In the genomic region with DNA sequence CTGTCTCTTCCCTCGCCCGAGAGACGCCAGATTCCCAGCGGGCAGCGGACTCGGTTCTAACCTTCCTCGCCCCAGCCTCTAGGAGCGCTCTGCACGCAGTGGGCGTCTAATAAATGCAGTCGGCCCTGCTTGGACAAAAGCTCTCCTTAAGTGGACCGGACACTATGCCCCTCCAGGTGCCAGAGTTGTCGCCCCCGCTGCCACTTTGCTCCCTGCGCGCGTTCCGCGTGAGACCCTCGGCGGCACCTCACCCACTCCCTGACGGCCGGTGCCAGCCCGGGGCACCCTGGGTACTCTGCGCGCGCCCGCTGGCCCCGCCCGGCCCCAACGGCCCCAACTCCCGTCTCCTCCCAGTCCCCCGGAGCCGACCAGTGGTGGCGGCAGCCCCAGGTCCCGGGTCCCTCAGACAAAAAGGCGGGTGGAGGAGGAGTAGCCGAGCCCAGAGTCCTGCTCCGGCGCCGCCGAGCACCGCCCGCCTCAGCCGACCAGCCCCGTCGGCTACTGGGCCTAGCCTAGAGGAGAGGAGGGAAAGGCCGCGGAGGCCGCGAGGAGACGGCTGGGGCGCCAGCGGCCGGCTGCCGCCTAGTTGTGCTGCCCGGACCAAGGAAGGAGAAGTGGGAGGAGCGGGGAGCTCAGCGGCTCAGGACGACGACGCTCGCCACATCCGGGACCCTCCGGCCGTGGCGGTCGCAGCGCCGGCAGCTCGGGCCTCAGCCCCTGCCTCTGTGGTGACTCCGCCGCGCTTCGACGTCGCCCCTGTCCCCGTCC, we compare ENCODE assay signal across 8 cellular contexts.
A peak's percentile ranks its signal among the peaks of the same experiment; 100 is the strongest.
DNase-seq lines count a peak whose midpoint lies in the region; ATAC-seq, FAIRE-seq and TF ChIP-seq lines count a peak whose summit lies in the region.

No MANE protein-coding gene starts in this region.

- no peak for TF ChIP-seq POLR2A in endothelial cell of umbilical vein (IDR thresholded peaks at IDR 0.05; ENCODE audit: low read depth, low read length)

- peak overlapping the region; percentile 94 for H3K4me3 Mint-ChIP-seq in mesothelial cell of epicardium

- H3K9me3 ChIP-seq in endothelial cell of umbilical vein (replicated peaks; ENCODE audit: control insufficient read depth, insufficient read depth, low read length) = no peaks in the 10 kb centered on the region

- peak overlapping the region; percentile 91 for H3K27ac Mint-ChIP-seq in mesothelial cell of epicardium

- H3K27me3 Mint-ChIP-seq in mesothelial cell of epicardium (ENCODE audit: low read depth) = no peaks in the 10 kb centered on the region

- peaks cover 20% of the 10 kb centered on the region for H3K4me1 Mint-ChIP-seq in mesothelial cell of epicardium

- ATAC-seq in GM19397 (IDR thresholded peaks at IDR 0.05; ENCODE audit: unreplicated experiment) (peak; percentile 89), HG03521 (IDR thresholded peaks at IDR 0.05; ENCODE audit: unreplicated experiment) (peak; percentile 75)

- H3K27ac ChIP-seq in endothelial cell of umbilical vein (ENCODE audit: insufficient read depth, low read depth, low read length) = peak overlapping the region; percentile 50

- peaks cover 7% of the 10 kb centered on the region for H3K4me1 ChIP-seq in endothelial cell of umbilical vein (ENCODE audit: control insufficient read depth, extremely low read depth, insufficient read depth, low read length)

- H3K4me2 ChIP-seq in endothelial cell of umbilical vein (ENCODE audit: insufficient read depth, low read length) = peak overlapping the region; percentile 60

- H3K36me3 Mint-ChIP-seq in mesothelial cell of epicardium = peaks cover 4% of the 10 kb centered on the region

- peak overlapping the region; percentile 40 to 99 (median 71) for H3K4me3 ChIP-seq in endothelial cell of umbilical vein (replicated peaks in 1 of 3; ENCODE audit: insufficient read depth in 1 of 3, low read depth in 1 of 3, low read length in 3 of 3)

- no peaks in the 10 kb centered on the region for H3K27me3 ChIP-seq in endothelial cell of umbilical vein (ENCODE audit: control insufficient read depth in 2 of 2, insufficient read depth in 2 of 2, low read length in 2 of 2)

- no peaks in the 10 kb centered on the region for H4K20me1 ChIP-seq in endothelial cell of umbilical vein (replicated peaks; ENCODE audit: control insufficient read depth, extremely low read depth, insufficient read depth, low read length)

- CTCF ChIA-PET in endothelial cell of umbilical vein (lab: Charles Lee) = interaction anchor here (0.5 to 1.8 kb wide), 11 partner anchors 41 to 332 kb away, joined by 3 to 11 read pairs (median 4); a partner anchor contains a TSS

- DNase-seq in COLO829 (ENCODE audit: low spot score) (peak; percentile 76), NOMO-1 (lab: John Stamatoyannopoulos, UW; ENCODE audit: unreplicated experiment in 2 of 2) (peak; percentile 82 to 89), endothelial cell of umbilical vein (ENCODE audit: low read depth, low spot score) (peak; percentile 85), mesothelial cell of epicardium (ENCODE audit: low spot score in 2 of 2, unreplicated experiment in 2 of 2) (peak; percentile 53 to 78)
- DNase-seq in activated CD8-positive, alpha-beta memory T cell treated with anti-CD3 and anti-CD28 coated beads, Interleukin-2, amount 50 U/mL, for 4 hours = peak; percentile 55
- DNase-seq in stimulated activated CD8-positive, alpha-beta memory T cell treated with anti-CD3 and anti-CD28 coated beads, Interleukin-15, amount 100 ng/mL, for 48 hours (ENCODE audit: low read depth in 2 of 2) = peak; percentile 38 to 64

- TF ChIP-seq CTCF in endothelial cell of umbilical vein (IDR thresholded peaks at IDR 0.05; ENCODE audit: extremely low read depth in 1 of 2, insufficient read depth in 1 of 2, low read depth in 1 of 2, low read length in 2 of 2) (peak; percentile 53 to 77), mesothelial cell of epicardium (IDR thresholded peaks at IDR 0.05; ENCODE audit: unreplicated experiment) (no peak)

- dilution Hi-C loops in endothelial cell of umbilical vein (cut with MboI; ENCODE audit: extremely low pct_ligation_motif_present, low sequenced_read_pairs) = no loop called here

- peaks cover 22% of the 10 kb centered on the region for H3K79me2 ChIP-seq in endothelial cell of umbilical vein (ENCODE audit: control insufficient read depth, insufficient read depth, low read length)

- no peaks in the 10 kb centered on the region for H3K9me1 ChIP-seq in endothelial cell of umbilical vein (replicated peaks; ENCODE audit: control insufficient read depth, extremely low read depth, insufficient read depth, low read length)

- POLR2A ChIA-PET in endothelial cell of umbilical vein (lab: Charles Lee) = interaction anchor here (0.6 kb wide), 2 partner anchors 98 to 259 kb away, joined by 3 to 6 read pairs; no protein-coding TSS in a partner anchor

- peak; percentile 31 for FAIRE-seq in endothelial cell of umbilical vein (lab: Jason Lieb, UNC)

- H3K9me3 Mint-ChIP-seq in mesothelial cell of epicardium = peaks cover 12% of the 10 kb centered on the region

- peak overlapping the region; percentile 71 for H2AFZ ChIP-seq in endothelial cell of umbilical vein (ENCODE audit: low read depth, low read length)

- no peaks in the 10 kb centered on the region for H3K36me3 ChIP-seq in endothelial cell of umbilical vein (ENCODE audit: control insufficient read depth in 2 of 2, extremely low read depth in 1 of 2, insufficient read depth in 2 of 2, low read length in 2 of 2)

- intact Hi-C loops in endothelial cell of umbilical vein (cut with micrococcal nuclease) = loop anchor here (2.0 to 5.0 kb wide), 2 partner anchors 117 to 123 kb away; a partner anchor contains a TSS

- H3K9ac ChIP-seq in endothelial cell of umbilical vein (replicated peaks; ENCODE audit: extremely low read depth, insufficient read depth, low read length) = peak overlapping the region; percentile 64

- BruUV-seq in endothelial cell of umbilical vein (replicated peaks; lab: Mats Ljungman, UMichigan) = TSS peak; percentile 50

TF ChIP-seq in endothelial cell of umbilical vein, 7 proteins besides CTCF, POLR2A, EP300 and RAD21:
- peak; percentile 68 for TF ChIP-seq POLR2AphosphoS5 (IDR thresholded peaks at IDR 0.05; ENCODE audit: insufficient read depth, low read depth, low read length)
- TF ChIP-seq, protein P1, sequence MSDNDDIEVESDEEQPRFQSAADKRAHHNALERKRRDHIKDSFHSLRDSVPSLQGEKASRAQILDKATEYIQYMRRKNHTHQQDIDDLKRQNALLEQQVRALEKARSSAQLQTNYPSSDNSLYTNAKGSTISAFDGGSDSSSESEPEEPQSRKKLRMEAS (IDR thresholded peaks at IDR 0.05; ENCODE audit: insufficient read depth, insufficient read length) = no peak

Comparison
In these comparisons a context has a peak if more than half of its experiments do, and no peak if none do; other contexts are left out.
1. Peak in every context shown above with its lines: DNase-seq, ATAC-seq, H3K4me3 ChIP-seq and H3K27ac ChIP-seq.